19 cellular contexts compared by ENCODE assay signal in genomic region chr6:162636167-162636566, GRCh38.
A peak's percentile ranks its signal among the peaks of the same experiment; 100 is the strongest.
DNase-seq lines count a peak whose midpoint lies in the region; ATAC-seq, FAIRE-seq and TF ChIP-seq lines count a peak whose summit lies in the region.
"Had no signal": no experiment of that assay in that cellular context is flagged by ENCODE, and none has a peak within 500 bp of the region (broad histone marks: within the 10 kb centered on the region; RNA-seq: fewer than 3 reads in every experiment).

No MANE protein-coding gene starts in this region.

- H3K4me1 ChIP-seq in HepG2 (ENCODE audit: insufficient read depth, low read length) (no peaks in the 10 kb centered on the region), right lobe of liver (no peaks in the 10 kb centered on the region), psoas muscle (peaks cover 20% of the 10 kb centered on the region)
- H3K4me1 ChIP-seq: A549, Caco-2, HAP-1 had no signal

- ATAC-seq in HepG2 (no peak), right lobe of liver (no peak), psoas muscle (peak in 1 of 4 donors; percentile 56)
- ATAC-seq: A549 had no signal

- H3K36me3 ChIP-seq in HepG2 (replicated peaks in 1 of 2; ENCODE audit: control insufficient read depth in 1 of 2, insufficient read depth in 2 of 2, low read length in 2 of 2) (no peaks in the 10 kb centered on the region), right lobe of liver (no peaks in the 10 kb centered on the region), psoas muscle (ENCODE audit: insufficient read depth in 1 of 2, low read depth in 1 of 2) (peaks cover 0 to 2% of the 10 kb centered on the region in 2 donors)
- H3K36me3 ChIP-seq: HAP-1 had no signal

- no peak for TF ChIP-seq EP300 in HepG2 (IDR thresholded peaks at IDR 0.05; ENCODE audit: low read depth in 2 of 2, low read length in 2 of 2)
- TF ChIP-seq EP300 in HepG2 (CRISPR knock-in tag; IDR thresholded peaks at IDR 0.05; ENCODE audit: borderline replicate concordance), result no peak

- TF ChIP-seq CTCF in HepG2 (CRISPR knock-in tag; IDR thresholded peaks at IDR 0.05) (no peak), right lobe of liver (IDR thresholded peaks at IDR 0.05) (no peak), psoas muscle (IDR thresholded peaks at IDR 0.05) (no peak)

- H3K4me3 ChIP-seq in HepG2 (replicated peaks in 1 of 3; ENCODE audit: insufficient read depth in 1 of 3, low read depth in 2 of 3, low read length in 3 of 3) (no peak overlapping the region), right lobe of liver (no peak overlapping the region), psoas muscle (no peak overlapping the region)
- H3K4me3 ChIP-seq: A549, GM23248, HAP-1 had no signal

- no peaks in the 10 kb centered on the region for H3K9me3 ChIP-seq in HepG2 (ENCODE audit: low read length)
- H3K9me3 ChIP-seq in right lobe of liver, result no peaks in the 10 kb centered on the region
- H3K9me3 ChIP-seq in psoas muscle, result no peaks in the 10 kb centered on the region
- H3K9me3 ChIP-seq: A549, Caco-2, HAP-1 had no signal

- H3K27ac ChIP-seq in HepG2 (ENCODE audit: extremely low read length, insufficient read depth, low read length) (no peak overlapping the region), right lobe of liver (no peak overlapping the region), psoas muscle (peak overlapping the region; percentile 41)
- H3K27ac ChIP-seq: 22Rv1, A549, C4-2B, GM23248 had no signal

- POLR2A ChIA-PET in HepG2 (lab: Yijun Ruan, JAX), result no interaction called here

- H3K79me2 ChIP-seq in HepG2 (ENCODE audit: insufficient read depth, low read length), result no peaks in the 10 kb centered on the region

- intact Hi-C loops in HepG2 (cut with micrococcal nuclease; ENCODE audit: unreplicated experiment) (no loop called here), right lobe of liver (cut with DNase I) (no loop called here), psoas muscle (cut with DNase I) (no loop called here), posterior vena cava (cut with DNase I) (no loop called here)

- H4K20me1 ChIP-seq in HepG2 (ENCODE audit: insufficient read depth, low read length), result no peaks in the 10 kb centered on the region

- H3K4me2 ChIP-seq in HepG2 (ENCODE audit: low read depth, low read length), result no peak overlapping the region
- H3K4me2 ChIP-seq: A549 had no signal

- in situ Hi-C loops in HepG2 (cut with HindIII; ENCODE audit: extremely low pct_ligation_motif_present, low pct_unique_long_range_greater_than_20kb), result no loop called here

- DNase-seq in HepG2 (ENCODE audit: low spot score) (no peak), right lobe of liver (no peak), myocyte (ENCODE audit: low read depth) (peak; percentile 41), psoas muscle (no peak), HTR-8/SVneo (ENCODE audit: insufficient read length, low spot score) (no peak), NK-92 (lab: John Stamatoyannopoulos, UW; ENCODE audit: unreplicated experiment) (no peak), posterior vena cava (ENCODE audit: low spot score) (no peak)
- DNase-seq: AML-193; Caco-2; CD4-positive, alpha-beta T cell; GDM1; GM23248 had no signal

- CTCF ChIA-PET in HepG2 (lab: Yijun Ruan, JAX; ENCODE audit: low intra/inter-chr PET ratio, low total read pairs), result no interaction called here

- H3K27me3 ChIP-seq in HepG2 (ENCODE audit: control insufficient read depth in 1 of 2, insufficient read depth in 2 of 2, low read length in 2 of 2) (no peaks in the 10 kb centered on the region), right lobe of liver (no peaks in the 10 kb centered on the region), psoas muscle (ENCODE audit: insufficient read depth in 3 of 3, low read length in 2 of 3) (no peaks in the 10 kb centered on the region)

- H2AFZ ChIP-seq in HepG2 (ENCODE audit: low read length), result no peak overlapping the region
- H2AFZ ChIP-seq: GM23248 had no signal

- H3K9ac ChIP-seq in HepG2 (ENCODE audit: insufficient read depth, low read depth, low read length), result no peak overlapping the region
- H3K9ac ChIP-seq: GM23248 had no signal

- TF ChIP-seq RAD21 in HepG2 (CRISPR knock-in tag; IDR thresholded peaks at IDR 0.05), result no peak

- TF ChIP-seq POLR2A in HepG2 (IDR thresholded peaks at IDR 0.05; ENCODE audit: insufficient read depth in 1 of 2, low read depth in 2 of 2, low read length in 2 of 2) (no peak), right lobe of liver (IDR thresholded peaks at IDR 0.05) (no peak)

- FAIRE-seq in HepG2 (lab: Jason Lieb, UNC), result peak; percentile 12
- no peak for FAIRE-seq in HTR-8/SVneo (lab: Jason Lieb, UNC)
- FAIRE-seq: A549, D721Med, GM12892, GM18507 had no signal

- no TSS peak for BruUV-seq in HepG2 (replicated peaks; lab: Mats Ljungman, UMichigan)

TF ChIP-seq in HepG2, 621 proteins besides CTCF, POLR2A, EP300 and RAD21:
- no peak for TF ChIP-seq TFAP4 (IDR thresholded peaks at IDR 0.05; ENCODE audit: borderline replicate concordance, low read depth)
- TF ChIP-seq CENPT (CRISPR knock-in tag; IDR thresholded peaks at IDR 0.05; ENCODE audit: low read depth), result no peak
- TF ChIP-seq ZNF121 (CRISPR knock-in tag; IDR thresholded peaks at IDR 0.05), result no peak
- no peak for TF ChIP-seq DR1 (CRISPR knock-in tag; IDR thresholded peaks at IDR 0.05)
